ENCODE assay signal across 1 cellular context in genomic region chr14:99971929-99972747, GRCh38.
TF ChIP-seq lines count a peak whose summit lies in the region.

No MANE protein-coding gene starts in this region.

TF ChIP-seq in GM23338, 12 proteins besides CTCF, POLR2A, EP300 and RAD21 (continued from another document):
- TF ChIP-seq, protein P1, sequence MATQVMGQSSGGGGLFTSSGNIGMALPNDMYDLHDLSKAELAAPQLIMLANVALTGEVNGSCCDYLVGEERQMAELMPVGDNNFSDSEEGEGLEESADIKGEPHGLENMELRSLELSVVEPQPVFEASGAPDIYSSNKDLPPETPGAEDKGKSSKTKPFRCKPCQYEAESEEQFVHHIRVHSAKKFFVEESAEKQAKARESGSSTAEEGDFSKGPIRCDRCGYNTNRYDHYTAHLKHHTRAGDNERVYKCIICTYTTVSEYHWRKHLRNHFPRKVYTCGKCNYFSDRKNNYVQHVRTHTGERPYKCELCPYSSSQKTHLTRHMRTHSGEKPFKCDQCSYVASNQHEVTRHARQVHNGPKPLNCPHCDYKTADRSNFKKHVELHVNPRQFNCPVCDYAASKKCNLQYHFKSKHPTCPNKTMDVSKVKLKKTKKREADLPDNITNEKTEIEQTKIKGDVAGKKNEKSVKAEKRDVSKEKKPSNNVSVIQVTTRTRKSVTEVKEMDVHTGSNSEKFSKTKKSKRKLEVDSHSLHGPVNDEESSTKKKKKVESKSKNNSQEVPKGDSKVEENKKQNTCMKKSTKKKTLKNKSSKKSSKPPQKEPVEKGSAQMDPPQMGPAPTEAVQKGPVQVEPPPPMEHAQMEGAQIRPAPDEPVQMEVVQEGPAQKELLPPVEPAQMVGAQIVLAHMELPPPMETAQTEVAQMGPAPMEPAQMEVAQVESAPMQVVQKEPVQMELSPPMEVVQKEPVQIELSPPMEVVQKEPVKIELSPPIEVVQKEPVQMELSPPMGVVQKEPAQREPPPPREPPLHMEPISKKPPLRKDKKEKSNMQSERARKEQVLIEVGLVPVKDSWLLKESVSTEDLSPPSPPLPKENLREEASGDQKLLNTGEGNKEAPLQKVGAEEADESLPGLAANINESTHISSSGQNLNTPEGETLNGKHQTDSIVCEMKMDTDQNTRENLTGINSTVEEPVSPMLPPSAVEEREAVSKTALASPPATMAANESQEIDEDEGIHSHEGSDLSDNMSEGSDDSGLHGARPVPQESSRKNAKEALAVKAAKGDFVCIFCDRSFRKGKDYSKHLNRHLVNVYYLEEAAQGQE (IDR thresholded peaks at IDR 0.05; ENCODE audit: unreplicated experiment), result no peak
- TF ChIP-seq CREB1 (CRISPR knock-in tag; IDR thresholded peaks at IDR 0.05; ENCODE audit: low read depth) (no peak), NANOG (IDR thresholded peaks at IDR 0.05; ENCODE audit: borderline replicate concordance) (no peak), STAT1 (IDR thresholded peaks at IDR 0.05; ENCODE audit: unreplicated experiment) (no peak), EZH2phosphoT487 (IDR thresholded peaks at IDR 0.05; ENCODE audit: unreplicated experiment) (no peak), JUNB (IDR thresholded peaks at IDR 0.05; ENCODE audit: unreplicated experiment) (no peak), ETS1 (IDR thresholded peaks at IDR 0.05) (no peak), ZNF114 (CRISPR knock-in tag; IDR thresholded peaks at IDR 0.05) (no peak)
TF ChIP-seq in GM23338: peak in this region for 0.
